ENCODE assay signal across 7 cellular contexts in the genomic region with DNA sequence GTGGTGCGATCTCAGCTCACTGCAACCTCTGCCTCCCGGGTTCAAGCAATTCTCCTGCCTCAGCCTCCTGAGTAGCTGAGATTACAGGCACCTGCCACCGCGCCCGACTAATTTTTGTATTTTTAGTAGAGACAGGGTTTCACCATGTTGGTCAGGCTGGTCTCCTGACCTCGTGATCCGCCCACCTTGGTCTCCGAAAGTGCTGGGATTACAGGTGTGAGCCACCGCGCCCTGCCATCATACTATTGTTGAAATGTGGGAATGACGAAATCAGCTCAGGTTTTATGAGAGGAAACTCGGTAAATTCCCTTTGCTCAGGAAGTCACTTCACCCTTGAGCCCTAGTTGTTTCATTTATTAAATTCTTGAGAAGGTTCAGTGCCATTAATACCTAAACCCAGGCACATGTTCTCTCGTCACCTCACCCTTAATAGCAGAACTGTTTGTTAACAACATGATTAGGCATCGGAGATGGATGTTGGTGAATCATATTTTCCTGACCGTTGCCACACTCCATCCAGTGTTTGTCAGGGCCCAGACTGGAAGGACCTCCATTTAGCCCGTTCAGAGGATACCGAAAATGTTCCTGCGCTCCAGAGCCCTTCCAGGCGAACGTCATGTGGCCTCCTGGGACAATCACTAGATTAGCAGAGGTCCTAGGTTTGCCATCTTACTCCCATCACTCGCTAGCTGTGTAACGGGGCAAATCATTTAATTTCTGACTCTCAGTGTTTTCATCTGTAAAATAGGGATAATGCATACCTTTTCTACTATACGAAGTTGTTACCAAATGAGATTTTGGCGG. TPM values are rescaled to one million over a fixed set of nuclear protein-coding genes. Genes with fewer than 3 reads are reported as not detected.
A peak's percentile ranks its signal among the peaks of the same experiment; 100 is the strongest.
DNase-seq lines count a peak whose midpoint lies in the region; ATAC-seq and TF ChIP-seq lines count a peak whose summit lies in the region.

No MANE protein-coding gene starts in this region.

- no peaks in the 10 kb centered on the region for H3F3A ChIP-seq in neural progenitor cell (ENCODE audit: low read depth)

- intact Hi-C loops in natural killer cell (cut with micrococcal nuclease): no loop called here

- H3K27ac ChIP-seq in neural progenitor cell: no peak overlapping the region

- H3K9me3 ChIP-seq in neural progenitor cell (ENCODE audit: low read depth): no peaks in the 10 kb centered on the region

- H3K4me1 Mint-ChIP-seq in natural killer cell (peaks cover 22 to 34% of the 10 kb centered on the region in 2 donors), neural progenitor cell (peaks cover 6% of the 10 kb centered on the region)

- ATAC-seq in GM19023 (IDR thresholded peaks at IDR 0.05; ENCODE audit: unreplicated experiment) (peak; percentile 66), HG02623 (IDR thresholded peaks at IDR 0.05; ENCODE audit: unreplicated experiment) (peak; percentile 56), natural killer cell (no peak)

- no peaks in the 10 kb centered on the region for H3K27me3 ChIP-seq in neural progenitor cell

- no peak overlapping the region for H3K9ac ChIP-seq in neural progenitor cell

- H3K4me1 ChIP-seq in neural progenitor cell: no peaks in the 10 kb centered on the region

- peak; percentile 47 for DNase-seq in activated CD4-positive, CD25-positive, alpha-beta regulatory T cell treated with anti-CD3 and anti-CD28 coated beads, Interleukin-2, amount 50 U/mL, for 72 hours
- DNase-seq in natural killer cell: no peak
- DNase-seq in NCI-H446 (lab: John Stamatoyannopoulos, UW): no peak
- no peak for DNase-seq in neural progenitor cell (ENCODE audit: low spot score)
- no peak for DNase-seq in NCI-H2081 treated with DMSO at 0.1 percent for 48 hours (lab: John Stamatoyannopoulos, UW)

- H2AFZ ChIP-seq in neural progenitor cell (replicated peaks): no peak overlapping the region

- H3K4me3 ChIP-seq in neural progenitor cell: no peak overlapping the region

- H3K79me2 ChIP-seq in neural progenitor cell (ENCODE audit: low read depth): peaks cover 9% of the 10 kb centered on the region

- H3K27me3 Mint-ChIP-seq in natural killer cell (ENCODE audit: low read depth in 2 of 2): no peaks in the 10 kb centered on the region
- H3K27me3 Mint-ChIP-seq in neural progenitor cell (ENCODE audit: insufficient read depth, low read depth): peaks cover 4% of the 10 kb centered on the region

- H4K20me1 ChIP-seq in neural progenitor cell (ENCODE audit: low read depth): no peaks in the 10 kb centered on the region

- H3K4me2 ChIP-seq in neural progenitor cell: no peak overlapping the region

- H3K4me3 Mint-ChIP-seq in natural killer cell: no peak overlapping the region
- no peak overlapping the region for H3K4me3 Mint-ChIP-seq in neural progenitor cell

- TF ChIP-seq CTCF in natural killer cell (IDR thresholded peaks at IDR 0.05): no peak
- TF ChIP-seq CTCF in neural progenitor cell (IDR thresholded peaks at IDR 0.05): no peak

- H3K36me3 Mint-ChIP-seq in natural killer cell (peaks cover 10% of the 10 kb centered on the region), neural progenitor cell (peaks cover 9% of the 10 kb centered on the region)

- no peaks in the 10 kb centered on the region for H3K36me3 ChIP-seq in neural progenitor cell

- H3K9me3 Mint-ChIP-seq in natural killer cell (no peaks in the 10 kb centered on the region), neural progenitor cell (peaks cover 3% of the 10 kb centered on the region)

- H3K27ac Mint-ChIP-seq in natural killer cell (peak overlapping the region; percentile 49 to 85), neural progenitor cell (no peak overlapping the region)

RNA-seq across cellular contexts. Expression of a gene that starts 20.0 kb away (rescaled TPM):
- total RNA-seq in natural killer cell (100 to 1,000 TPM; 118 to 127 (median 121) TPM), neural progenitor cell (ENCODE audit: low replicate concordance) (13.0 and 14.3 TPM in 2 replicates)

RNA-seq across cellular contexts. Expression of a gene that starts 52.5 kb away (rescaled TPM):
- total RNA-seq in natural killer cell: 100 to 1,000 TPM; 101 to 141 (median 103) TPM
- 43.7 and 72.4 TPM in 2 replicates for total RNA-seq in neural progenitor cell (ENCODE audit: low replicate concordance)

Comparison
In these comparisons a context has a peak if more than half of its experiments do, and no peak if none do; other contexts are left out.
1. ATAC-seq: peak in GM19023 (single experiment) and HG02623 (single experiment); none in natural killer cell (0 of 3).